Comparison of ENCODE assay signal across 9 cellular contexts in genomic region chr9:38392235-38393127, GRCh38. TPM values are rescaled to one million over a fixed set of nuclear protein-coding genes. Genes with fewer than 3 reads are reported as not detected.
DNase-seq lines count a peak whose midpoint lies in the region; ATAC-seq, FAIRE-seq and TF ChIP-seq lines count a peak whose summit lies in the region.
"Had no signal": no experiment of that assay in that cellular context is flagged by ENCODE, and none has a peak within 500 bp of the region (broad histone marks: within the 10 kb centered on the region; RNA-seq: fewer than 3 reads in every experiment).

Gene ALDH1B1, plus strand, starts transcription at chr9:38392702. Its CDS starts 3,047 bp downstream, at chr9:38395749.

- under 1% methylated on average over 53 of the region's 58 CpGs for WGBS in GM12878 (ENCODE audit: insufficient coverage, insufficient replicate concordance, low lambda C conversion rate, missing lambda C conversion rate)
- WGBS in iPS DF 6.9 (ENCODE audit: insufficient coverage, insufficient read length), result no CpG with 5 or more reads among the region's 58 CpGs

- in situ Hi-C loops in GM12878 (cut with MboI), result no loop called here

- SMC1A ChIA-PET in GM12878 (lab: Charles Lee; ENCODE audit: uncharacterized antibody, unreplicated experiment), result interaction anchor here (1.2 to 1.7 kb wide), 5 partner anchors 15 to 39 kb away, joined by 3 to 9 read pairs (median 3); no protein-coding TSS in a partner anchor

- H3K9me3 ChIP-seq in GM12878 (replicated peaks; ENCODE audit: control insufficient read depth, insufficient read depth, low read length) (no peaks in the 10 kb centered on the region), iPS DF 6.9 (ENCODE audit: control insufficient read depth, insufficient read depth, low read length) (no peaks in the 10 kb centered on the region)

- BruUV-seq in GM12878 (replicated peaks; lab: Mats Ljungman, UMichigan), result no TSS peak

- RAD21 ChIA-PET in GM12878 (lab: Charles Lee; ENCODE audit: unreplicated experiment), result interaction anchor here (0.9 to 1.7 kb wide), 8 partner anchors 20 to 491 kb away, joined by 3 to 6 read pairs (median 4); no protein-coding TSS in a partner anchor

- no peaks in the 10 kb centered on the region for H4K20me1 ChIP-seq in GM12878 (ENCODE audit: control insufficient read depth, insufficient read depth)

- intact Hi-C loops in GM12878 (cut with micrococcal nuclease; ENCODE audit: unreplicated experiment), result no loop called here

- TF ChIP-seq EP300 in GM12878 (IDR thresholded peaks at IDR 0.05; ENCODE audit: borderline replicate concordance in 1 of 2, control insufficient read depth in 1 of 2, low read depth in 2 of 2, low read length in 2 of 2), result no peak

- peak; percentile 66 to 79 (median 74) for DNase-seq in NCI-H1417 (lab: John Stamatoyannopoulos, UW)
- no peak for DNase-seq in NCI-H1417 treated with DMSO at 0.1 percent for 48 hours (lab: John Stamatoyannopoulos, UW)
- DNase-seq in NCI-H146 treated with DMSO at 0.1 percent for 48 hours (lab: John Stamatoyannopoulos, UW; ENCODE audit: unreplicated experiment), result peak; percentile 94
- DNase-seq in T1000 (lab: John Stamatoyannopoulos, UW), result peak; percentile 67
- DNase-seq in GM12878 (ENCODE audit: low read depth, low spot score), result peak; percentile 38
- peak; percentile 85 for DNase-seq in iPS DF 6.9 (ENCODE audit: low read depth, low spot score)
- peak; percentile 53 for DNase-seq in skeletal muscle cell (ENCODE audit: low read depth)

- H3K36me3 ChIP-seq in GM12878 (ENCODE audit: control insufficient read depth in 2 of 2, insufficient read depth in 2 of 2, low read length in 1 of 2) (peaks cover 0 to 4% of the 10 kb centered on the region in 2 experiments; a peak in 2 of 4 replicates), iPS DF 6.9 (ENCODE audit: control insufficient read depth, insufficient read depth, low read length) (peaks cover 17% of the 10 kb centered on the region; the same call in 1 of the 2 replicates)

- H3K27me3 ChIP-seq in GM12878 (replicated peaks in 1 of 2; ENCODE audit: control insufficient read depth in 2 of 2, insufficient read depth in 2 of 2, low read length in 1 of 2) (no peaks in the 10 kb centered on the region), iPS DF 6.9 (ENCODE audit: control insufficient read depth, insufficient read depth, low read length) (no peaks in the 10 kb centered on the region)

- peak within 1 kb of the TSS; percentile 88 for H3K9ac ChIP-seq in GM12878 (ENCODE audit: control insufficient read depth, insufficient read depth, low read length)

- CTCF ChIA-PET in GM12878 (lab: Yijun Ruan, JAX), result interaction anchor here (0.9 to 2.8 kb wide), 8 partner anchors 16 to 479 kb away, joined by 3 to 12 read pairs (median 4); no protein-coding TSS in a partner anchor

- FAIRE-seq in GM12878 (lab: Jason Lieb, UNC), result peak; percentile 90
- FAIRE-seq: A204.1 had no signal

- TF ChIP-seq POLR2A in GM12878 (IDR thresholded peaks at IDR 0.05; ENCODE audit: low read depth, low read length), result peak; percentile 74

- ATAC-seq in HG02759 (IDR thresholded peaks at IDR 0.05; ENCODE audit: unreplicated experiment) (peak; percentile 99), GM12878 (peak; percentile 98)

- H3K4me1 ChIP-seq in GM12878 (ENCODE audit: control insufficient read depth, insufficient read depth, low read length) (peaks cover 3% of the 10 kb centered on the region; the same call in 1 of the 2 replicates), iPS DF 6.9 (ENCODE audit: control insufficient read depth, insufficient read depth, low read length) (0 out of 2 replicates have a peak, but pooled peaks cover 2% of the 10 kb centered on the region)

- H3K27ac ChIP-seq in GM12878 (ENCODE audit: control insufficient read depth, insufficient read depth), result peak within 1 kb of the TSS; percentile 77
- no peak within 1 kb of the TSS for H3K27ac ChIP-seq in iPS DF 6.9 (ENCODE audit: low read length)

- POLR2A ChIA-PET in GM12878 (lab: Charles Lee), result interaction anchor here (1.0 to 1.2 kb wide), 2 partner anchors 9 to 14 kb away, joined by 3 to 4 read pairs; no protein-coding TSS in a partner anchor

- H2AFZ ChIP-seq in GM12878 (ENCODE audit: control insufficient read depth, low read depth, low read length), result peak within 1 kb of the TSS; percentile 94

- TF ChIP-seq CTCF in GM12878 (IDR thresholded peaks at IDR 0.05 in 2 of 3, conservative IDR thresholded peaks at IDR 0.05 in 1 of 3; ENCODE audit: control insufficient read depth in 2 of 3, extremely low read depth in 1 of 3, insufficient read depth in 1 of 3, low read depth in 3 of 3, low read length in 3 of 3), result peak; percentile 10 to 23 (median 16); a peak in 2 of 6 replicates

- TF ChIP-seq RAD21 in GM12878 (IDR thresholded peaks at IDR 0.05; ENCODE audit: insufficient read depth, low read depth, low read length), result no peak

- peak within 1 kb of the TSS; percentile 68 for H3K4me2 ChIP-seq in GM12878 (ENCODE audit: control insufficient read depth, insufficient read depth)

- H3K4me3 ChIP-seq in GM12878 (peak within 1 kb of the TSS; percentile 93), iPS DF 6.9 (ENCODE audit: low read length) (peak within 1 kb of the TSS; percentile 63; the same call in 1 of the 2 replicates), skeletal muscle cell (ENCODE audit: low read depth, low read length) (peak within 1 kb of the TSS; percentile 77)

- peaks cover 10% of the 10 kb centered on the region for H3K79me2 ChIP-seq in GM12878 (ENCODE audit: control insufficient read depth, insufficient read depth, low read length)

TF ChIP-seq in GM12878, 131 proteins besides CTCF, POLR2A, EP300 and RAD21 (continues in another document):
- no peak for TF ChIP-seq MTA3 (IDR thresholded peaks at IDR 0.05; ENCODE audit: borderline replicate concordance, low read length)
- TF ChIP-seq, protein P1, sequence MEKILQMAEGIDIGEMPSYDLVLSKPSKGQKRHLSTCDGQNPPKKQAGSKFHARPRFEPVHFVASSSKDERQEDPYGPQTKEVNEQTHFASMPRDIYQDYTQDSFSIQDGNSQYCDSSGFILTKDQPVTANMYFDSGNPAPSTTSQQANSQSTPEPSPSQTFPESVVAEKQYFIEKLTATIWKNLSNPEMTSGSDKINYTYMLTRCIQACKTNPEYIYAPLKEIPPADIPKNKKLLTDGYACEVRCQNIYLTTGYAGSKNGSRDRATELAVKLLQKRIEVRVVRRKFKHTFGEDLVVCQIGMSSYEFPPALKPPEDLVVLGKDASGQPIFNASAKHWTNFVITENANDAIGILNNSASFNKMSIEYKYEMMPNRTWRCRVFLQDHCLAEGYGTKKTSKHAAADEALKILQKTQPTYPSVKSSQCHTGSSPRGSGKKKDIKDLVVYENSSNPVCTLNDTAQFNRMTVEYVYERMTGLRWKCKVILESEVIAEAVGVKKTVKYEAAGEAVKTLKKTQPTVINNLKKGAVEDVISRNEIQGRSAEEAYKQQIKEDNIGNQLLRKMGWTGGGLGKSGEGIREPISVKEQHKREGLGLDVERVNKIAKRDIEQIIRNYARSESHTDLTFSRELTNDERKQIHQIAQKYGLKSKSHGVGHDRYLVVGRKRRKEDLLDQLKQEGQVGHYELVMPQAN (conservative IDR thresholded peaks at IDR 0.05), result peak; percentile 81
- no peak for TF ChIP-seq NFYA (IDR thresholded peaks at IDR 0.05; ENCODE audit: borderline replicate concordance, low read depth, low read length)
- peak; percentile 49 for TF ChIP-seq SP1 (IDR thresholded peaks at IDR 0.05; ENCODE audit: low read depth, low read length)
- no peak for TF ChIP-seq JUND (IDR thresholded peaks at IDR 0.05; ENCODE audit: low read depth, low read length)
- no peak for TF ChIP-seq CEBPZ (IDR thresholded peaks at IDR 0.05; ENCODE audit: low read depth, low read length)
- TF ChIP-seq IKZF1 (conservative IDR thresholded peaks at IDR 0.05), result peak; percentile 76
- no peak for TF ChIP-seq MYC (IDR thresholded peaks at IDR 0.05; ENCODE audit: insufficient read depth, insufficient read length, insufficient replicate concordance, low read length, severe bottlenecking)

RNA-seq across cellular contexts. Expression of gene ALDH1B1, which starts in this region (rescaled TPM):
- 9.2 and 11.0 TPM in 2 replicates for total RNA-seq in GM12878 (2013; cell fraction: nucleolus; rRNA removed)
- total RNA-seq in GM12878 (2014; rRNA removed) (26.8 and 28.6 TPM in 2 replicates), GM12878 (2014; rRNA removed; fragmentation: Illumina TruSeq; extraction: Trizol) (27.1 and 28.6 TPM in 2 replicates), GM12878 (2021) (32.8 and 36.8 TPM in 2 replicates)
- 8.8 TPM for polyA plus RNA-seq in GM12878 (2011; ENCODE audit: low read depth)
- polyA plus RNA-seq in GM12878 (2011; rRNA removed) (23.5 and 30.9 TPM in 2 replicates), GM12878 (2014; fragmentation: Illumina TruSeq; extraction: Trizol) (28.5 and 34.8 TPM in 2 replicates), GM12878 (2014; fragmentation: Nextera tagmentation; extraction: Ambion mirVana) (10 to 100 TPM in 1 of 2 experiments, 1 to 10 TPM in 1; 8.6 to 14.2 TPM), GM12878 (2014; rRNA removed) (30.9 and 34.0 TPM in 2 replicates), GM12878 (2016; fragmentation: Nextera tagmentation; extraction: Ambion mirVana) (10 to 100 TPM; 35.7 to 38.5 TPM)
- 31.2 and 32.4 TPM in 2 replicates for polyA plus RNA-seq in GM12878 (2011; cell fraction: cytosol; rRNA removed)
- polyA plus RNA-seq in GM12878 (2011; cell fraction: nucleus; rRNA removed), result 16.0 and 18.4 TPM in 2 replicates
- 15.3 and 15.6 TPM in 2 replicates for polyA plus RNA-seq in GM12878 (2012)
- polyA minus RNA-seq in GM12878 (2011; rRNA and poly(A)+ RNA removed), result 42.9 and 50.7 TPM in 2 replicates
- polyA minus RNA-seq in GM12878 (2011; cell fraction: cytosol; rRNA and poly(A)+ RNA removed), result 16.9 and 17.2 TPM in 2 replicates
- polyA minus RNA-seq in GM12878 (2011; cell fraction: nucleus; rRNA and poly(A)+ RNA removed), result 7.3 and 11.7 TPM in 2 replicates
